In genomic region chr17:35930211-35931065, GRCh38 we compare ENCODE assay signal across 8 cellular contexts. TPM values are rescaled to one million over a fixed set of nuclear protein-coding genes. Genes with fewer than 3 reads are reported as not detected.
A peak's percentile ranks its signal among the peaks of the same experiment; 100 is the strongest.
DNase-seq lines count a peak whose midpoint lies in the region; ATAC-seq, FAIRE-seq and TF ChIP-seq lines count a peak whose summit lies in the region.

Gene RDM1, minus strand, starts transcription at chr17:35930773. Its CDS starts 46 bp downstream, at chr17:35930727.

- no peak for FAIRE-seq in urothelium cell line (lab: Jason Lieb, UNC)

- H3K27me3 ChIP-seq in GM23248 (replicated peaks; ENCODE audit: insufficient read depth): no peaks in the 10 kb centered on the region
- peaks cover 45% of the 10 kb centered on the region for H3K27me3 ChIP-seq in left ventricle myocardium inferior (ENCODE audit: low read depth)
- peaks cover 0 to 23% (median 4%) of the 10 kb centered on the region in 3 donors for H3K27me3 ChIP-seq in psoas muscle (ENCODE audit: insufficient read depth in 3 of 3, low read length in 2 of 3)

- no peaks in the 10 kb centered on the region for H3K79me2 ChIP-seq in GM23248 (ENCODE audit: insufficient read depth)

- H3K9me2 ChIP-seq in GM23248 (ENCODE audit: insufficient read depth): no peaks in the 10 kb centered on the region

- peak within 1 kb of the TSS; percentile 30 for H3K4me2 ChIP-seq in GM23248 (ENCODE audit: unreplicated experiment)

- no peaks in the 10 kb centered on the region for H3F3A ChIP-seq in GM23248 (ENCODE audit: insufficient read depth)

- no peaks in the 10 kb centered on the region for H3K9me3 Mint-ChIP-seq in activated naive CD4-positive, alpha-beta T cell treated with anti-CD3 and anti-CD28 coated beads, Interleukin-2, amount 50 U/mL, for 72 hours

- intact Hi-C loops in left ventricle myocardium inferior (cut with micrococcal nuclease) (no loop called here), psoas muscle (cut with DNase I) (no loop called here)

- H2AFZ ChIP-seq in GM23248: peak within 1 kb of the TSS; percentile 82

- H3K9me3 ChIP-seq in GM23248 (ENCODE audit: low read depth): no peaks in the 10 kb centered on the region
- H3K9me3 ChIP-seq in left ventricle myocardium inferior (replicated peaks): no peaks in the 10 kb centered on the region
- H3K9me3 ChIP-seq in psoas muscle: no peaks in the 10 kb centered on the region

- peaks cover 4 to 6% of the 10 kb centered on the region in 2 donors for H3K36me3 Mint-ChIP-seq in activated naive CD4-positive, alpha-beta T cell treated with anti-CD3 and anti-CD28 coated beads, Interleukin-2, amount 50 U/mL, for 72 hours

- H3K4me1 ChIP-seq in GM23248 (ENCODE audit: insufficient read depth) (no peaks in the 10 kb centered on the region), left ventricle myocardium inferior (peaks cover 25% of the 10 kb centered on the region), psoas muscle (peaks cover 4% of the 10 kb centered on the region)

- H3K27ac ChIP-seq in GM23248: no peak within 1 kb of the TSS
- H3K27ac ChIP-seq in left ventricle myocardium inferior (replicated peaks): no peak within 1 kb of the TSS
- H3K27ac ChIP-seq in psoas muscle: no peak within 1 kb of the TSS

- peak; percentile 95 for DNase-seq in COLO829 (ENCODE audit: low spot score)
- peak; percentile 58 for DNase-seq in GM23248
- DNase-seq in NCI-H1105 treated with DMSO at 0.1 percent for 48 hours (lab: John Stamatoyannopoulos, UW): peak; percentile 78
- DNase-seq in SKM-1 (lab: John Stamatoyannopoulos, UW; ENCODE audit: unreplicated experiment): peak; percentile 65
- DNase-seq in activated naive CD4-positive, alpha-beta T cell treated with anti-CD3 and anti-CD28 coated beads, Interleukin-2, amount 50 U/mL, for 72 hours (ENCODE audit: low spot score in 2 of 2): peak; percentile 92 to 96
- DNase-seq in left ventricle myocardium inferior: peak; percentile 47
- peak; percentile 24 to 60 for DNase-seq in psoas muscle
- peak; percentile 97 for DNase-seq in urothelium cell line (ENCODE audit: low spot score)

- H3K9ac ChIP-seq in GM23248: no peak within 1 kb of the TSS

- 5 to 7% methylated on average over 35 of the region's 35 CpGs for WGBS in GM23248 (ENCODE audit: low coverage in 1 of 2, low lambda C conversion rate in 2 of 2, missing lambda C conversion rate in 2 of 2), 2 experiments
- 1 to 2% (median 2%) methylated on average over 35 of the region's 35 CpGs for WGBS in psoas muscle, 3 donors

- TF ChIP-seq CTCF in left ventricle myocardium inferior (IDR thresholded peaks at IDR 0.05; ENCODE audit: borderline replicate concordance): no peak
- no peak for TF ChIP-seq CTCF in psoas muscle (IDR thresholded peaks at IDR 0.05)

- H4K20me1 ChIP-seq in GM23248 (ENCODE audit: insufficient read depth): no peaks in the 10 kb centered on the region

- H3K4me3 ChIP-seq in GM23248: peak within 1 kb of the TSS; percentile 62
- peak within 1 kb of the TSS; percentile 57 for H3K4me3 ChIP-seq in left ventricle myocardium inferior
- peak within 1 kb of the TSS; percentile 32 for H3K4me3 ChIP-seq in psoas muscle

- H3K36me3 ChIP-seq in GM23248 (ENCODE audit: low read depth) (no peaks in the 10 kb centered on the region), left ventricle myocardium inferior (no peaks in the 10 kb centered on the region), psoas muscle (ENCODE audit: insufficient read depth in 1 of 2, low read depth in 1 of 2) (no peaks in the 10 kb centered on the region)

- peak; percentile 98 to 99 for ATAC-seq in activated naive CD4-positive, alpha-beta T cell treated with anti-CD3 and anti-CD28 coated beads, Interleukin-2, amount 50 U/mL, for 72 hours
- peak in 1 of 4 donors; percentile 49 for ATAC-seq in psoas muscle

- H3K27ac Mint-ChIP-seq in activated naive CD4-positive, alpha-beta T cell treated with anti-CD3 and anti-CD28 coated beads, Interleukin-2, amount 50 U/mL, for 72 hours: peak within 1 kb of the TSS; percentile 84 to 88

- in situ Hi-C loops in GM23248 (cut with MboI): no loop called here

RNA-seq across cellular contexts. Expression of gene RDM1, which starts in this region (rescaled TPM):
- total RNA-seq in GM23248 (2014; rRNA removed; shearing (Covaris generic)): not detected in 2 replicates
- polyA plus RNA-seq in GM23248 (2016; fragmentation: Nextera tagmentation; extraction: Ambion mirVana) (not detected in 2 replicates), psoas muscle (not detected)
- total RNA-seq in activated naive CD4-positive, alpha-beta T cell treated with anti-CD3 and anti-CD28 coated beads, Interleukin-2, amount 50 U/mL, for 72 hours: 10 to 100 TPM in 1 of 2 donors, 1 to 10 TPM in 1; 8.4 to 12.8 TPM
- total RNA-seq in left ventricle myocardium inferior (not detected), psoas muscle (not detected)

Comparison
In these comparisons a context has a peak if more than half of its experiments do, and no peak if none do; other contexts are left out.
1. Peak in DNase-seq, H3K4me3 ChIP-seq and H3K4me2 ChIP-seq in GM23248; RNA of the gene not detected or under 1 TPM.
2. Peak in DNase-seq and H3K4me3 ChIP-seq in left ventricle myocardium inferior; RNA of the gene not detected or under 1 TPM.
3. Peak in DNase-seq and H3K4me3 ChIP-seq in psoas muscle; RNA of the gene not detected or under 1 TPM.
4. DNase-seq: peak in every context shown above with its lines; median percentile 97 in urothelium cell line; 95 in COLO829; 94 in activated naive CD4-positive, alpha-beta T cell treated with anti-CD3 and anti-CD28 coated beads, Interleukin-2, amount 50 U/mL, for 72 hours; 78 in NCI-H1105 treated with DMSO at 0.1 percent for 48 hours; 65 in SKM-1; 58 in GM23248; 47 in left ventricle myocardium inferior; 42 in psoas muscle.